In the genomic region with DNA sequence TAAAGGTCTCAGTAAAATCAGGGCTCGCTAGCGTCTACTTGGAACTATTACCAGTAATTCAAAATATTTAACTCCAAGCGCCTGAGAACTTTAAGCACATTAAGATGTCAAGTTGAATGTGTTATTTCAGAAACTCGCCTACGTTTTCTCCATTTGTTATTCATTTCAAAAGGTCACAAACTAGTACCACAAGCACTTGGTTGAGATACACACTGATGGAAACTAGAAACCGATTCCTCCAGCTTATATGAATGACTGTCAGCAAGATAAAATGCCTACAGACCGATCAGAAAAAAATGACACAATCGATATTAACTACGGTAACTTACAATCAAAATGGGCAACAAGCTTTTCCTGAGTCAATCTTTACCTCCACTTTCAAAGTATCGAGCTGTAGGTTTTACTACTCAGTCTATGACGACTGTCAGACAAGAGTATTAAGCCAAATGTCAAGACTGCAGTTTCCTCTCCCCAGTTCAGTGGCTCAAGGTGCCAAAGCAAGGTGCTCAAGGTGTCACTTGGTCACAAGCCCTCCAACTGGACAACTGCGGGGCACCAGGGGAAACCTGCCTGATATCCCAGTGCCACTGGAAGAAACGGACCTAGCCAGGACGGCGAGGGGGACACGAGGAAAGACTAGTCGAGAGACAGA, we compare ENCODE assay signal across 8 cellular contexts. TPM values are rescaled to one million over a fixed set of nuclear protein-coding genes. Genes with fewer than 3 reads are reported as not detected.
DNase-seq lines count a peak whose midpoint lies in the region; ATAC-seq and TF ChIP-seq lines count a peak whose summit lies in the region.

No MANE protein-coding gene starts in this region.

- CTCF ChIA-PET in activated CD4-positive, alpha-beta T cell treated with anti-CD3 and anti-CD28 coated beads for 36 hours (lab: Charles Lee): interaction anchor here (0.6 to 1.3 kb wide), 9 partner anchors 9 to 1282 kb away, joined by 3 to 5 read pairs (median 3); no protein-coding TSS in a partner anchor
- CTCF ChIA-PET in activated CD8-positive, alpha-beta T cell treated with anti-CD3 and anti-CD28 coated beads for 36 hours (lab: Charles Lee): interaction anchor here (0.9 to 1.4 kb wide), 4 partner anchors 38 to 197 kb away, joined by 3 to 10 read pairs (median 4); no protein-coding TSS in a partner anchor

- no peaks in the 10 kb centered on the region for H3K9me3 Mint-ChIP-seq in activated CD4-positive, alpha-beta T cell treated with anti-CD3 and anti-CD28 coated beads for 36 hours (ENCODE audit: low read depth)
- H3K9me3 Mint-ChIP-seq in activated CD8-positive, alpha-beta T cell treated with anti-CD3 and anti-CD28 coated beads for 36 hours: no peaks in the 10 kb centered on the region
- H3K9me3 Mint-ChIP-seq in glutamatergic neuron (ENCODE audit: unreplicated experiment): peaks cover 4% of the 10 kb centered on the region

- H3K4me1 Mint-ChIP-seq in activated CD4-positive, alpha-beta T cell treated with anti-CD3 and anti-CD28 coated beads for 36 hours: peaks cover 39% of the 10 kb centered on the region
- peaks cover 39% of the 10 kb centered on the region for H3K4me1 Mint-ChIP-seq in activated CD8-positive, alpha-beta T cell treated with anti-CD3 and anti-CD28 coated beads for 36 hours (ENCODE audit: low read depth)
- H3K4me1 Mint-ChIP-seq in glutamatergic neuron (ENCODE audit: low read depth, unreplicated experiment): peaks cover 7% of the 10 kb centered on the region

- intact Hi-C loops in activated CD4-positive, alpha-beta T cell treated with anti-CD3 and anti-CD28 coated beads for 36 hours (cut with DNase I, micrococcal nuclease): loop anchor here in 1 of 2 experiments (1.0 to 5.0 kb wide), 14 partner anchors 8 to 656 kb away; partner anchors contain the start of genes ACOX1, EXOC7, FOXJ1 and JMJD6
- intact Hi-C loops in activated CD8-positive, alpha-beta T cell treated with anti-CD3 and anti-CD28 coated beads for 36 hours (cut with micrococcal nuclease): no loop called here

- DNase-seq in activated CD4-positive, alpha-beta T cell treated with anti-CD3 and anti-CD28 coated beads for 36 hours: peak; percentile 56
- DNase-seq in activated CD4-positive, alpha-beta T cell treated with anti-CD3 and anti-CD28 coated beads for 1 hour: no peak
- peak; percentile 44 for DNase-seq in activated CD8-positive, alpha-beta T cell treated with anti-CD3 and anti-CD28 coated beads for 36 hours
- DNase-seq in glutamatergic neuron: no peak
- DNase-seq in stimulated activated CD4-positive, alpha-beta T cell treated with anti-CD3 and anti-CD28 coated beads, Interleukin-4, amount 100 ng/mL, for 24 hours: peak; percentile 56
- DNase-seq in DMS153 (lab: John Stamatoyannopoulos, UW): no peak
- no peak for DNase-seq in NCI-H2196 treated with DMSO at 0.1 percent for 48 hours (lab: John Stamatoyannopoulos, UW; ENCODE audit: unreplicated experiment)

- no peak for TF ChIP-seq CTCF in activated CD8-positive, alpha-beta T cell treated with anti-CD3 and anti-CD28 coated beads for 36 hours (IDR thresholded peaks at IDR 0.05)
- TF ChIP-seq CTCF in glutamatergic neuron (IDR thresholded peaks at IDR 0.05; ENCODE audit: partially characterized antibody, unreplicated experiment): no peak

- H3K4me3 Mint-ChIP-seq in activated CD4-positive, alpha-beta T cell treated with anti-CD3 and anti-CD28 coated beads for 36 hours: peak overlapping the region; percentile 94
- H3K4me3 Mint-ChIP-seq in activated CD8-positive, alpha-beta T cell treated with anti-CD3 and anti-CD28 coated beads for 36 hours: peak overlapping the region; percentile 92
- H3K4me3 Mint-ChIP-seq in glutamatergic neuron (ENCODE audit: unreplicated experiment): peak overlapping the region; percentile 93

- H3K27me3 Mint-ChIP-seq in activated CD4-positive, alpha-beta T cell treated with anti-CD3 and anti-CD28 coated beads for 36 hours: peaks cover 23% of the 10 kb centered on the region
- peaks cover 23% of the 10 kb centered on the region for H3K27me3 Mint-ChIP-seq in activated CD8-positive, alpha-beta T cell treated with anti-CD3 and anti-CD28 coated beads for 36 hours
- H3K27me3 Mint-ChIP-seq in glutamatergic neuron (ENCODE audit: unreplicated experiment): peaks cover 13% of the 10 kb centered on the region

- H3K36me3 Mint-ChIP-seq in activated CD4-positive, alpha-beta T cell treated with anti-CD3 and anti-CD28 coated beads for 36 hours (ENCODE audit: low read depth): peaks cover 29% of the 10 kb centered on the region
- H3K36me3 Mint-ChIP-seq in activated CD8-positive, alpha-beta T cell treated with anti-CD3 and anti-CD28 coated beads for 36 hours (ENCODE audit: low read depth): peaks cover 20% of the 10 kb centered on the region
- H3K36me3 Mint-ChIP-seq in glutamatergic neuron (ENCODE audit: unreplicated experiment): no peaks in the 10 kb centered on the region

- peak; percentile 70 for ATAC-seq in activated CD4-positive, alpha-beta T cell treated with anti-CD3 and anti-CD28 coated beads for 36 hours
- peak; percentile 67 for ATAC-seq in activated CD8-positive, alpha-beta T cell treated with anti-CD3 and anti-CD28 coated beads for 36 hours
- ATAC-seq in HG03565 (IDR thresholded peaks at IDR 0.05; ENCODE audit: unreplicated experiment): no peak

- POLR2A ChIA-PET in activated CD4-positive, alpha-beta T cell treated with anti-CD3 and anti-CD28 coated beads for 36 hours (lab: Charles Lee): interaction anchor here (0.6 to 1.8 kb wide), 10 partner anchors 8 to 656 kb away, joined by 3 to 19 read pairs (median 6); partner anchors contain the start of gene UBALD2
- POLR2A ChIA-PET in activated CD8-positive, alpha-beta T cell treated with anti-CD3 and anti-CD28 coated beads for 36 hours (lab: Charles Lee): interaction anchor here (0.8 to 2.1 kb wide), 14 partner anchors 8 to 428 kb away, joined by 3 to 10 read pairs (median 3); partner anchors contain the start of gene EXOC7

- peak overlapping the region; percentile 100 for H3K27ac Mint-ChIP-seq in activated CD4-positive, alpha-beta T cell treated with anti-CD3 and anti-CD28 coated beads for 36 hours
- peak overlapping the region; percentile 99 for H3K27ac Mint-ChIP-seq in activated CD8-positive, alpha-beta T cell treated with anti-CD3 and anti-CD28 coated beads for 36 hours
- H3K27ac Mint-ChIP-seq in glutamatergic neuron (ENCODE audit: unreplicated experiment): peak overlapping the region; percentile 73

RNA-seq across cellular contexts. Expression of gene SRP68, which starts 0.7 kb away (rescaled TPM):
- 100 to 1,000 TPM; 151 to 174 TPM for total RNA-seq in activated CD4-positive, alpha-beta T cell treated with anti-CD3 and anti-CD28 coated beads for 36 hours
- 100 to 1,000 TPM; 132 to 135 TPM for total RNA-seq in activated CD8-positive, alpha-beta T cell treated with anti-CD3 and anti-CD28 coated beads for 36 hours
- total RNA-seq in glutamatergic neuron (ENCODE audit: unreplicated experiment): 48.4 TPM

RNA-seq across cellular contexts. Expression of gene GALR2, which starts 3.0 kb away (rescaled TPM):
- total RNA-seq in activated CD4-positive, alpha-beta T cell treated with anti-CD3 and anti-CD28 coated beads for 36 hours: 1 to 10 TPM; 5.9 to 6.4 TPM
- total RNA-seq in activated CD8-positive, alpha-beta T cell treated with anti-CD3 and anti-CD28 coated beads for 36 hours: 1 to 10 TPM; 1.6 to 2.1 TPM
- 3.3 TPM for total RNA-seq in glutamatergic neuron (ENCODE audit: unreplicated experiment)

RNA-seq across cellular contexts. Expression of gene ZACN, which starts 7.4 kb away (rescaled TPM):
- 1 to 10 TPM; 4.8 to 5.4 TPM for total RNA-seq in activated CD4-positive, alpha-beta T cell treated with anti-CD3 and anti-CD28 coated beads for 36 hours
- 1 to 10 TPM; 2.3 to 3.0 TPM for total RNA-seq in activated CD8-positive, alpha-beta T cell treated with anti-CD3 and anti-CD28 coated beads for 36 hours
- 1.9 TPM for total RNA-seq in glutamatergic neuron (ENCODE audit: unreplicated experiment)

RNA-seq across cellular contexts. Expression of gene EXOC7, which starts 32.0 kb away (rescaled TPM):
- total RNA-seq in activated CD4-positive, alpha-beta T cell treated with anti-CD3 and anti-CD28 coated beads for 36 hours: 10 to 100 TPM; 73.0 to 77.0 TPM
- 10 to 100 TPM; 53.5 to 64.9 TPM for total RNA-seq in activated CD8-positive, alpha-beta T cell treated with anti-CD3 and anti-CD28 coated beads for 36 hours
- 249 TPM for total RNA-seq in glutamatergic neuron (ENCODE audit: unreplicated experiment)

RNA-seq across cellular contexts. Expression of gene EVPL, which starts 44.5 kb away (rescaled TPM):
- total RNA-seq in activated CD4-positive, alpha-beta T cell treated with anti-CD3 and anti-CD28 coated beads for 36 hours: under 1 TPM; 0.04 to 0.16 TPM
- under 1 TPM; 0.16 to 0.34 TPM for total RNA-seq in activated CD8-positive, alpha-beta T cell treated with anti-CD3 and anti-CD28 coated beads for 36 hours
- total RNA-seq in glutamatergic neuron (ENCODE audit: unreplicated experiment): not detected

Comparison
In these comparisons a context has a peak if more than half of its experiments do, and no peak if none do; other contexts are left out.
1. DNase-seq: peak in activated CD4-positive, alpha-beta T cell treated with anti-CD3 and anti-CD28 coated beads for 36 hours (single experiment), activated CD8-positive, alpha-beta T cell treated with anti-CD3 and anti-CD28 coated beads for 36 hours (single experiment) and stimulated activated CD4-positive, alpha-beta T cell treated with anti-CD3 and anti-CD28 coated beads, Interleukin-4, amount 100 ng/mL, for 24 hours (single experiment); none in activated CD4-positive, alpha-beta T cell treated with anti-CD3 and anti-CD28 coated beads for 1 hour (single experiment), glutamatergic neuron (single experiment), DMS153 (single experiment) and NCI-H2196 treated with DMSO at 0.1 percent for 48 hours (single experiment).
2. Peak in every context shown above with its lines, with median percentiles within 50 percentile points of each other: H3K27ac Mint-ChIP-seq and H3K4me3 Mint-ChIP-seq.